ENCODE assay signal across 12 cellular contexts in genomic region chr16:75341934-75342811, GRCh38.
DNase-seq lines count a peak whose midpoint lies in the region; ATAC-seq and TF ChIP-seq lines count a peak whose summit lies in the region.
"Had no signal": no experiment of that assay in that cellular context is flagged by ENCODE, and none has a peak within 500 bp of the region (broad histone marks: within the 10 kb centered on the region; RNA-seq: fewer than 3 reads in every experiment).

No MANE protein-coding gene starts in this region.

- H3K9me3 Mint-ChIP-seq in type B pancreatic cell: no peaks in the 10 kb centered on the region
- no peaks in the 10 kb centered on the region for H3K9me3 Mint-ChIP-seq in activated T-cell treated with anti-CD3 and anti-CD28 coated beads, Interleukin-2, amount 50 U/mL, for 72 hours
- H3K9me3 Mint-ChIP-seq: dendritic cell treated with granulocyte-macrophage colony-stimulating factor and Interleukin-4, amounts not matched to agents 40 ng/mL and 50 ng/mL, for 4 days had no signal

- H3K4me3 Mint-ChIP-seq in type B pancreatic cell: no peak overlapping the region
- H3K4me3 Mint-ChIP-seq in activated T-cell treated with anti-CD3 and anti-CD28 coated beads, Interleukin-2, amount 50 U/mL, for 72 hours: no peak overlapping the region
- H3K4me3 Mint-ChIP-seq: dendritic cell treated with granulocyte-macrophage colony-stimulating factor and Interleukin-4, amounts not matched to agents 40 ng/mL and 50 ng/mL, for 4 days had no signal

- H3K4me1 ChIP-seq in cardiac muscle cell (ENCODE audit: low read depth) (peaks cover 39% of the 10 kb centered on the region), colonic mucosa (no peaks in the 10 kb centered on the region), lung (ENCODE audit: control insufficient read depth in 2 of 2, insufficient read depth in 2 of 2, low read length in 2 of 2) (peaks cover 2% of the 10 kb centered on the region in 2 donors), BE2C (peaks cover 6% of the 10 kb centered on the region; the same call in 1 of the 2 replicates)

- peak overlapping the region; percentile 39 for H3K27ac Mint-ChIP-seq in type B pancreatic cell
- no peak overlapping the region for H3K27ac Mint-ChIP-seq in activated T-cell treated with anti-CD3 and anti-CD28 coated beads, Interleukin-2, amount 50 U/mL, for 72 hours
- H3K27ac Mint-ChIP-seq: dendritic cell treated with granulocyte-macrophage colony-stimulating factor and Interleukin-4, amounts not matched to agents 40 ng/mL and 50 ng/mL, for 4 days had no signal

- peaks cover 47% of the 10 kb centered on the region for H3K4me1 Mint-ChIP-seq in type B pancreatic cell (ENCODE audit: unreplicated experiment)
- H3K4me1 Mint-ChIP-seq in activated T-cell treated with anti-CD3 and anti-CD28 coated beads, Interleukin-2, amount 50 U/mL, for 72 hours (ENCODE audit: low read depth): peaks cover 6% of the 10 kb centered on the region

- H3K27me3 Mint-ChIP-seq in type B pancreatic cell: no peaks in the 10 kb centered on the region
- H3K27me3 Mint-ChIP-seq in activated T-cell treated with anti-CD3 and anti-CD28 coated beads, Interleukin-2, amount 50 U/mL, for 72 hours (ENCODE audit: low read depth): no peaks in the 10 kb centered on the region

- H3K27me3 ChIP-seq in cardiac muscle cell (no peaks in the 10 kb centered on the region), colonic mucosa (no peaks in the 10 kb centered on the region), lung (ENCODE audit: control insufficient read depth, insufficient read depth) (no peaks in the 10 kb centered on the region), BE2C (no peaks in the 10 kb centered on the region)

- no peak for ATAC-seq in Right ventricle myocardium inferior
- ATAC-seq in lung (ENCODE audit: insufficient read depth, low FRiP score): peak; percentile 30
- ATAC-seq in activated T-cell treated with anti-CD3 and anti-CD28 coated beads, Interleukin-2, amount 50 U/mL, for 72 hours (replicated peaks in 1 of 2): no peak

- intact Hi-C loops in Right ventricle myocardium inferior (cut with DNase I): loop anchor here (5.0 kb wide), 1 partner anchor 35 kb away; no protein-coding TSS in a partner anchor
- intact Hi-C loops in colonic mucosa (cut with DNase I): no loop called here

- H3K36me3 ChIP-seq in cardiac muscle cell (no peaks in the 10 kb centered on the region), colonic mucosa (no peaks in the 10 kb centered on the region), lung (ENCODE audit: control insufficient read depth in 2 of 2, insufficient read depth in 2 of 2, low read length in 2 of 2) (peaks cover 4 to 6% of the 10 kb centered on the region in 2 donors), BE2C (no peaks in the 10 kb centered on the region)

- H3K36me3 Mint-ChIP-seq in type B pancreatic cell: peaks cover 22% of the 10 kb centered on the region
- H3K36me3 Mint-ChIP-seq in activated T-cell treated with anti-CD3 and anti-CD28 coated beads, Interleukin-2, amount 50 U/mL, for 72 hours (ENCODE audit: insufficient read depth in 2 of 2): peaks cover 3 to 5% of the 10 kb centered on the region in 2 donors

- peak overlapping the region; percentile 92 for H3K27ac ChIP-seq in cardiac muscle cell
- peak overlapping the region; percentile 42 for H3K27ac ChIP-seq in colonic mucosa
- peak overlapping the region; percentile 45 to 51 for H3K27ac ChIP-seq in lung (ENCODE audit: low read depth in 1 of 2, low read length in 1 of 2)
- H3K27ac ChIP-seq: parathyroid adenoma had no signal

- 45 to 48% methylated on average over 3 of the region's 3 CpGs for WGBS in lung, 2 donors

- H3K4me3 ChIP-seq in cardiac muscle cell (no peak overlapping the region), colonic mucosa (no peak overlapping the region), lung (no peak overlapping the region), BE2C (ENCODE audit: low read depth, low read length) (no peak overlapping the region)

- H3K9me3 ChIP-seq in cardiac muscle cell (ENCODE audit: low read depth): no peaks in the 10 kb centered on the region
- no peaks in the 10 kb centered on the region for H3K9me3 ChIP-seq in colonic mucosa
- peaks cover 0 to 2% of the 10 kb centered on the region in 2 donors for H3K9me3 ChIP-seq in lung (ENCODE audit: control insufficient read depth in 2 of 2, insufficient read depth in 1 of 2, low read length in 1 of 2)
- H3K9me3 ChIP-seq in BE2C: no peaks in the 10 kb centered on the region

- peak in 1 of 2 donors; percentile 56 for DNase-seq in cardiac muscle cell (ENCODE audit: low read depth in 1 of 2, low spot score in 1 of 2)
- DNase-seq in Right ventricle myocardium inferior (ENCODE audit: missing footprints): no peak
- peak; percentile 26 for DNase-seq in colonic mucosa
- DNase-seq in lung (ENCODE audit: low spot score): no peak
- DNase-seq in type B pancreatic cell (ENCODE audit: extremely low spot score, unreplicated experiment): no peak
- DNase-seq in central memory CD4-positive, alpha-beta T cell: no peak
- no peak for DNase-seq in BE2C
- DNase-seq in activated T-cell treated with anti-CD3 and anti-CD28 coated beads, Interleukin-2, amount 50 U/mL, for 72 hours: no peak
- DNase-seq: activated CD4-positive, alpha-beta T cell treated with anti-CD3 and anti-CD28 coated beads for 4 hours; NCI-H524 treated with DMSO at 0.1 percent for 48 hours had no signal

- TF ChIP-seq CTCF in cardiac muscle cell (IDR thresholded peaks at IDR 0.05; ENCODE audit: low read depth, low read length): no peak
- no peak for TF ChIP-seq CTCF in colonic mucosa (IDR thresholded peaks at IDR 0.05)
- TF ChIP-seq CTCF in lung (IDR thresholded peaks at IDR 0.05; ENCODE audit: control extremely low read depth, extremely low read depth): no peak
- TF ChIP-seq CTCF in type B pancreatic cell (conservative IDR thresholded peaks at IDR 0.05): no peak
- TF ChIP-seq CTCF in BE2C (IDR thresholded peaks at IDR 0.05; ENCODE audit: low read depth, low read length): no peak

- H3K9ac ChIP-seq in colonic mucosa (ENCODE audit: low read depth in 2 of 2, low read length in 2 of 2): no peak overlapping the region
- H3K9ac ChIP-seq: parathyroid adenoma had no signal

Comparison
In these comparisons a context has a peak if more than half of its experiments do, and no peak if none do; other contexts are left out.
1. H3K27ac ChIP-seq: peak in every context shown above with its lines; median percentile 92 in cardiac muscle cell; 48 in lung; 42 in colonic mucosa.